17 cellular contexts compared by ENCODE assay signal in genomic region chr6:151179321-151179720, GRCh38.
DNase-seq lines count a peak whose midpoint lies in the region; ATAC-seq, FAIRE-seq and TF ChIP-seq lines count a peak whose summit lies in the region.
"Had no signal": no experiment of that assay in that cellular context is flagged by ENCODE, and none has a peak within 500 bp of the region (broad histone marks: within the 10 kb centered on the region; RNA-seq: fewer than 3 reads in every experiment).

No MANE protein-coding gene starts in this region.

- H3K4me3 ChIP-seq in AG10803 (ENCODE audit: low read length): no peak overlapping the region
- no peak overlapping the region for H3K4me3 ChIP-seq in brain microvascular endothelial cell (ENCODE audit: low read depth, low read length)
- H3K4me3 ChIP-seq: body of pancreas, heart right ventricle, mucosa of descending colon had no signal

- TF ChIP-seq POLR2A in GM12891 (IDR thresholded peaks at IDR 0.05; ENCODE audit: low read depth, low read length): no peak

- H3K36me3 ChIP-seq in brain microvascular endothelial cell (replicated peaks): no peaks in the 10 kb centered on the region
- H3K36me3 ChIP-seq: heart right ventricle had no signal

- no peak for TF ChIP-seq CTCF in AG10803 (conservative IDR thresholded peaks at IDR 0.05; ENCODE audit: low read length)
- no peak for TF ChIP-seq CTCF in brain microvascular endothelial cell (IDR thresholded peaks at IDR 0.05; ENCODE audit: low read depth, low read length, missing control alignments)

- ATAC-seq in GM21515 (IDR thresholded peaks at IDR 0.05; ENCODE audit: unreplicated experiment): no peak
- no peak for ATAC-seq in HG02852 (IDR thresholded peaks at IDR 0.05; ENCODE audit: unreplicated experiment)
- ATAC-seq: body of pancreas, HCT116, heart right ventricle, mucosa of descending colon had no signal

- FAIRE-seq in GM12891 (lab: Jason Lieb, UNC): no peak
- FAIRE-seq: kidney had no signal

- H3K27ac ChIP-seq in brain microvascular endothelial cell: no peak overlapping the region
- H3K27ac ChIP-seq: body of pancreas, heart right ventricle, parathyroid adenoma had no signal

- no peaks in the 10 kb centered on the region for H3K27me3 ChIP-seq in brain microvascular endothelial cell (replicated peaks)
- H3K27me3 ChIP-seq: body of pancreas, heart right ventricle had no signal

- in situ Hi-C loops in brain microvascular endothelial cell (cut with HindIII; ENCODE audit: low pct_ligation_motif_present, low sequenced_read_pairs): no loop called here

- DNase-seq in AG10803 (ENCODE audit: low read depth) (peak; percentile 73), HS-5 (ENCODE audit: low read depth) (peak; percentile 49), brain microvascular endothelial cell (peak; percentile 35), iris pigment epithelial cell (ENCODE audit: low read depth) (peak; percentile 75), GM12891 (ENCODE audit: insufficient read length, low spot score) (no peak)
- DNase-seq in stimulated activated naive CD4-positive, alpha-beta T cell (lab: John Stamatoyannopoulos, UW): no peak
- DNase-seq: activated CD4-positive, alpha-beta memory T cell treated with anti-CD3 and anti-CD28 coated beads, Interleukin-2, amount 10 ng/mL, durations not matched to agents 7 days and 5 days; body of pancreas; effector CD8-positive, alpha-beta T cell; heart right ventricle; kidney; mucosa of descending colon; substantia nigra had no signal

TF ChIP-seq in GM12891, 5 proteins besides CTCF, POLR2A, EP300 and RAD21:
- no peak for TF ChIP-seq PAX5 (IDR thresholded peaks at IDR 0.05; ENCODE audit: insufficient read depth, low read length, severe bottlenecking)
- no peak for TF ChIP-seq POLR2AphosphoS5 (IDR thresholded peaks at IDR 0.05; ENCODE audit: low read depth, low read length)
TF ChIP-seq in GM12891: peak in this region for 0.

Comparison
In these comparisons a context has a peak if more than half of its experiments do, and no peak if none do; other contexts are left out.
1. DNase-seq: peak in AG10803 (single experiment), HS-5 (single experiment), brain microvascular endothelial cell (single experiment) and iris pigment epithelial cell (single experiment); none in stimulated activated naive CD4-positive, alpha-beta T cell (0 of 6) and GM12891 (single experiment).